Comparison of ENCODE assay signal across 29 cellular contexts in genomic region chr17:79443026-79443425, GRCh38.
"Had no signal": no experiment of that assay in that cellular context is flagged by ENCODE, and none has a peak within 500 bp of the region (broad histone marks: within the 10 kb centered on the region; RNA-seq: fewer than 3 reads in every experiment).

No MANE protein-coding gene starts in this region.

- H3K4me3 ChIP-seq: ascending aorta, breast epithelium, cardiac muscle cell, coronary artery, dorsolateral prefrontal cortex had no signal

- H3K9me3 ChIP-seq: ascending aorta, breast epithelium had no signal

- H3K36me3 Mint-ChIP-seq: activated naive CD4-positive, alpha-beta T cell treated with anti-CD3 and anti-CD28 coated beads, Interleukin-2, amount 10 ng/mL, durations not matched to agents 7 days and 5 days; activated naive CD4-positive, alpha-beta T cell treated with anti-CD3 and anti-CD28 coated beads, Interleukin-2, amount 50 U/mL, for 72 hours; activated naive CD8-positive, alpha-beta T cell treated with anti-CD3 and anti-CD28 coated beads, Interleukin-2, amount 10 ng/mL, durations not matched to agents 7 days and 5 days; brain had no signal

- H3K4me3 Mint-ChIP-seq: activated CD4-positive, alpha-beta memory T cell treated with anti-CD3 and anti-CD28 coated beads, Interleukin-2, amount 10 ng/mL, durations not matched to agents 7 days and 5 days; activated CD4-positive, alpha-beta T cell treated with anti-CD3 and anti-CD28 coated beads, Interleukin-2, amount 10 ng/mL, durations not matched to agents 7 days and 5 days; activated naive CD4-positive, alpha-beta T cell treated with anti-CD3 and anti-CD28 coated beads, Interleukin-2, amount 10 ng/mL, durations not matched to agents 7 days and 5 days; activated naive CD8-positive, alpha-beta T cell treated with anti-CD3 and anti-CD28 coated beads, Interleukin-2, amount 10 ng/mL, durations not matched to agents 7 days and 5 days; activated T-cell treated with anti-CD3 and anti-CD28 coated beads, Interleukin-2, amount 50 U/mL, for 24 hours; activated T-cell treated with anti-CD3 and anti-CD28 coated beads, Interleukin-2, amount 50 U/mL, for 72 hours; brain; central memory CD8-positive, alpha-beta T cell; dendritic cell treated with granulocyte-macrophage colony-stimulating factor and Interleukin-4, amounts not matched to agents 40 ng/mL and 50 ng/mL, for 4 days; endodermal cell; WTC11 had no signal

- H3K27ac Mint-ChIP-seq: activated CD4-positive, alpha-beta memory T cell treated with anti-CD3 and anti-CD28 coated beads, Interleukin-2, amount 10 ng/mL, durations not matched to agents 7 days and 5 days; activated CD4-positive, alpha-beta T cell treated with anti-CD3 and anti-CD28 coated beads, Interleukin-2, amount 10 ng/mL, durations not matched to agents 7 days and 5 days; activated naive CD4-positive, alpha-beta T cell treated with anti-CD3 and anti-CD28 coated beads, Interleukin-2, amount 10 ng/mL, durations not matched to agents 7 days and 5 days; activated naive CD8-positive, alpha-beta T cell treated with anti-CD3 and anti-CD28 coated beads, Interleukin-2, amount 10 ng/mL, durations not matched to agents 7 days and 5 days; activated T-cell treated with anti-CD3 and anti-CD28 coated beads, Interleukin-2, amount 50 U/mL, for 24 hours; activated T-cell treated with anti-CD3 and anti-CD28 coated beads, Interleukin-2, amount 50 U/mL, for 72 hours; dendritic cell treated with granulocyte-macrophage colony-stimulating factor and Interleukin-4, amounts not matched to agents 40 ng/mL and 50 ng/mL, for 4 days; endodermal cell; WTC11 had no signal

- H3K27ac ChIP-seq: ascending aorta, breast epithelium, cardiac muscle cell, coronary artery had no signal

- H3K4me1 Mint-ChIP-seq: activated CD4-positive, alpha-beta memory T cell treated with anti-CD3 and anti-CD28 coated beads, Interleukin-2, amount 10 ng/mL, durations not matched to agents 7 days and 5 days; activated CD4-positive, alpha-beta T cell treated with anti-CD3 and anti-CD28 coated beads, Interleukin-2, amount 10 ng/mL, durations not matched to agents 7 days and 5 days; activated naive CD4-positive, alpha-beta T cell treated with anti-CD3 and anti-CD28 coated beads, Interleukin-2, amount 10 ng/mL, durations not matched to agents 7 days and 5 days; activated naive CD8-positive, alpha-beta T cell treated with anti-CD3 and anti-CD28 coated beads, Interleukin-2, amount 10 ng/mL, durations not matched to agents 7 days and 5 days; central memory CD8-positive, alpha-beta T cell; endodermal cell; WTC11 had no signal

- ATAC-seq: activated naive CD4-positive, alpha-beta T cell treated with anti-CD3 and anti-CD28 coated beads, Interleukin-2, amount 50 U/mL, for 72 hours; activated T-cell treated with anti-CD3 and anti-CD28 coated beads, Interleukin-2, amount 50 U/mL, for 72 hours; esophagus mucosa; WTC11 had no signal

- H3K36me3 ChIP-seq: ascending aorta, breast epithelium, cardiac muscle cell had no signal

- H3K27me3 Mint-ChIP-seq: activated CD4-positive, alpha-beta memory T cell treated with anti-CD3 and anti-CD28 coated beads, Interleukin-2, amount 10 ng/mL, durations not matched to agents 7 days and 5 days; activated CD4-positive, alpha-beta T cell treated with anti-CD3 and anti-CD28 coated beads, Interleukin-2, amount 10 ng/mL, durations not matched to agents 7 days and 5 days; activated naive CD8-positive, alpha-beta T cell treated with anti-CD3 and anti-CD28 coated beads, Interleukin-2, amount 10 ng/mL, durations not matched to agents 7 days and 5 days had no signal

- DNase-seq: activated CD4-positive, alpha-beta memory T cell treated with anti-CD3 and anti-CD28 coated beads, Interleukin-2, amount 10 ng/mL, durations not matched to agents 7 days and 5 days; activated CD4-positive, alpha-beta T cell treated with anti-CD3 and anti-CD28 coated beads for 1 hour; activated CD4-positive, alpha-beta T cell treated with anti-CD3 and anti-CD28 coated beads for 4 hours; activated CD4-positive, alpha-beta T cell treated with anti-CD3 and anti-CD28 coated beads, Interleukin-2, amount 10 ng/mL, durations not matched to agents 7 days and 5 days; activated CD4-positive, alpha-beta T cell treated with anti-CD3 and anti-CD28 coated beads, Interleukin-2, amount 50 U/mL, for 4 hours; activated CD8-positive, alpha-beta memory T cell treated with anti-CD3 and anti-CD28 coated beads, Interleukin-2, amount 50 U/mL, for 48 hours; activated gamma-delta T cell; activated naive CD4-positive, alpha-beta T cell; activated naive CD4-positive, alpha-beta T cell treated with anti-CD3 and anti-CD28 coated beads, Interleukin-2, amount 10 ng/mL, durations not matched to agents 7 days and 5 days; activated naive CD8-positive, alpha-beta T cell treated with anti-CD3 and anti-CD28 coated beads, Interleukin-2, amount 10 ng/mL, durations not matched to agents 7 days and 5 days; activated T-cell treated with anti-CD3 and anti-CD28 coated beads for 4 hours; activated T-cell treated with anti-CD3 and anti-CD28 coated beads, Interleukin-2, amount 50 U/mL, for 24 hours; activated T-cell treated with anti-CD3 and anti-CD28 coated beads, Interleukin-2, amount 50 U/mL, for 72 hours; dorsolateral prefrontal cortex; effector memory CD4-positive, alpha-beta T cell; endodermal cell; foreskin fibroblast; head of caudate nucleus; T-helper 2 cell had no signal

- H3K27me3 ChIP-seq: ascending aorta, cardiac muscle cell, dorsolateral prefrontal cortex had no signal

- H3K9me3 Mint-ChIP-seq: activated CD4-positive, alpha-beta memory T cell treated with anti-CD3 and anti-CD28 coated beads, Interleukin-2, amount 10 ng/mL, durations not matched to agents 7 days and 5 days; activated CD4-positive, alpha-beta T cell treated with anti-CD3 and anti-CD28 coated beads, Interleukin-2, amount 10 ng/mL, durations not matched to agents 7 days and 5 days; activated naive CD4-positive, alpha-beta T cell treated with anti-CD3 and anti-CD28 coated beads, Interleukin-2, amount 10 ng/mL, durations not matched to agents 7 days and 5 days; activated naive CD4-positive, alpha-beta T cell treated with anti-CD3 and anti-CD28 coated beads, Interleukin-2, amount 50 U/mL, for 72 hours; activated naive CD8-positive, alpha-beta T cell treated with anti-CD3 and anti-CD28 coated beads, Interleukin-2, amount 10 ng/mL, durations not matched to agents 7 days and 5 days; activated T-cell treated with anti-CD3 and anti-CD28 coated beads, Interleukin-2, amount 50 U/mL, for 24 hours; activated T-cell treated with anti-CD3 and anti-CD28 coated beads, Interleukin-2, amount 50 U/mL, for 72 hours; central memory CD8-positive, alpha-beta T cell; dendritic cell treated with granulocyte-macrophage colony-stimulating factor and Interleukin-4, amounts not matched to agents 40 ng/mL and 50 ng/mL, for 4 days had no signal
